1 cellular context compared by ENCODE assay signal in genomic region chr4:99117122-99117841, GRCh38.
TF ChIP-seq lines count a peak whose summit lies in the region.
"Not testable (repeated sequence)": the region's sequence is repeated elsewhere in the genome, so short reads cannot be mapped to it uniquely, and the experiment has no call there.

No MANE protein-coding gene starts in this region.

TF ChIP-seq in K562, 482 proteins besides CTCF, POLR2A, EP300 and RAD21:
- TF ChIP-seq NR2C1 (IDR thresholded peaks at IDR 0.05), result 0 out of 2 replicates have a peak, but pooled peaks have one; percentile 17
- not testable (repeated sequence) for TF ChIP-seq NR2C1 (tag; IDR thresholded peaks at IDR 0.05)
